Comparison of ENCODE assay signal across 8 cellular contexts in genomic region chr6:157379656-157380457, GRCh38. TPM values are rescaled to one million over a fixed set of nuclear protein-coding genes. Genes with fewer than 3 reads are reported as not detected.
DNase-seq lines count a peak whose midpoint lies in the region; ATAC-seq lines count a peak whose summit lies in the region.

No MANE protein-coding gene starts in this region.

- H3K4me2 ChIP-seq in BLaER1 treated with 17β-estradiol and CSF1 and Interleukin-3, amounts not matched to agents 10 nM and 100 nM = peak overlapping the region; percentile 81 to 98 (median 95)

- intact Hi-C loops in left colon (cut with DNase I, micrococcal nuclease) = no loop called here

- peaks cover 0 to 34% (median 28%) of the 10 kb centered on the region in 11 experiments; a peak in 20 of 22 replicates for H4K20me1 ChIP-seq in BLaER1 treated with 17β-estradiol and CSF1 and Interleukin-3, amounts not matched to agents 10 nM and 100 nM

- DNase-seq in NCI-H524 treated with DMSO at 0.1 percent for 48 hours (lab: John Stamatoyannopoulos, UW) (peak; percentile 72), left colon (peak; percentile 90 to 91)
- peak; percentile 88 to 90 for DNase-seq in activated CD4-positive, alpha-beta T cell treated with anti-CD3 and anti-CD28 coated beads for 4 hours
- DNase-seq in stimulated activated CD4-positive, alpha-beta T cell treated with anti-CD3 and anti-CD28 coated beads, Interleukin-1b, Interleukin-23, amount 100 ng/mL, for 24 hours (ENCODE audit: low read depth in 4 of 4, low spot score in 1 of 4) = peak; percentile 63 to 84 (median 80)

- peaks cover 21 to 29% (median 22%) of the 10 kb centered on the region in 10 experiments for H3K4me1 ChIP-seq in BLaER1 treated with 17β-estradiol and CSF1 and Interleukin-3, amounts not matched to agents 10 nM and 100 nM

- peaks cover 0 to 7% (median 0%) of the 10 kb centered on the region in 11 experiments; a peak in 1 of 22 replicates for H3K9me3 ChIP-seq in BLaER1 treated with 17β-estradiol and CSF1 and Interleukin-3, amounts not matched to agents 10 nM and 100 nM (replicated peaks in 1 of 11)

- H3K27me3 ChIP-seq in BLaER1 treated with 17β-estradiol and CSF1 and Interleukin-3, amounts not matched to agents 10 nM and 100 nM = peaks cover 17 to 50% (median 22%) of the 10 kb centered on the region in 11 experiments

- peak overlapping the region; percentile 76 to 98 (median 90) for H3K4me3 ChIP-seq in BLaER1 treated with 17β-estradiol and CSF1 and Interleukin-3, amounts not matched to agents 10 nM and 100 nM

- ATAC-seq in GM19351 (IDR thresholded peaks at IDR 0.05; ENCODE audit: unreplicated experiment) = peak; percentile 75
- ATAC-seq in HG03469 (IDR thresholded peaks at IDR 0.05; ENCODE audit: unreplicated experiment) = peak; percentile 54
- ATAC-seq in left colon = peak; percentile 82

- H3K9ac ChIP-seq in BLaER1 treated with 17β-estradiol and CSF1 and Interleukin-3, amounts not matched to agents 10 nM and 100 nM = peak overlapping the region; percentile 79 to 89 (median 85)

- no peaks in the 10 kb centered on the region for H3K36me3 ChIP-seq in BLaER1 treated with 17β-estradiol and CSF1 and Interleukin-3, amounts not matched to agents 10 nM and 100 nM

- peak overlapping the region; percentile 73 to 89 (median 84) for H3K27ac ChIP-seq in BLaER1 treated with 17β-estradiol and CSF1 and Interleukin-3, amounts not matched to agents 10 nM and 100 nM
- peak overlapping the region; percentile 81 for H3K27ac ChIP-seq in cingulate gyrus (ENCODE audit: low read depth, low read length)

RNA-seq across cellular contexts. Expression of gene ZDHHC14, which starts 1.1 kb away (rescaled TPM):
- 10 to 100 TPM in 1 of 2 donors, 1 to 10 TPM in 1; 8.8 to 11.6 TPM for total RNA-seq in left colon

RNA-seq across cellular contexts. Expression of gene TMEM242, which starts 56.5 kb away (rescaled TPM):
- 10 to 100 TPM; 11.2 to 11.5 TPM for total RNA-seq in left colon

Comparison
In these comparisons a context has a peak if more than half of its experiments do, and no peak if none do; other contexts are left out.
1. Peak in every context shown above with its lines: DNase-seq, ATAC-seq, H3K4me3 ChIP-seq and H3K27ac ChIP-seq.